16 cellular contexts compared by ENCODE assay signal in genomic region chr1:22533244-22533643, GRCh38. TPM values are rescaled to one million over a fixed set of nuclear protein-coding genes. Genes with fewer than 3 reads are reported as not detected.
DNase-seq lines count a peak whose midpoint lies in the region; ATAC-seq lines count a peak whose summit lies in the region.
"Had no signal": no experiment of that assay in that cellular context is flagged by ENCODE, and none has a peak within 500 bp of the region (broad histone marks: within the 10 kb centered on the region; RNA-seq: fewer than 3 reads in every experiment).

No MANE protein-coding gene starts in this region.

- DNase-seq in NCI-H748 (lab: John Stamatoyannopoulos, UW; ENCODE audit: unreplicated experiment) (peak; percentile 60), NCI-H748 treated with DMSO at 0.1 percent for 48 hours (lab: John Stamatoyannopoulos, UW) (no peak), NCI-H1092 treated with DMSO at 0.1 percent for 48 hours (lab: John Stamatoyannopoulos, UW) (peak; percentile 94), SHP77 (lab: John Stamatoyannopoulos, UW) (peak; percentile 81 to 90), posterior vena cava (ENCODE audit: low spot score) (peak; percentile 36), GM03348 (ENCODE audit: low spot score) (no peak), RKO (ENCODE audit: low spot score) (no peak)
- DNase-seq: Caco-2, DMS79 treated with DMSO at 0.1 percent for 48 hours, NCI-H187, NCI-H526 had no signal

- ATAC-seq in HG03280 (IDR thresholded peaks at IDR 0.05; ENCODE audit: unreplicated experiment) = no peak
- ATAC-seq: HCT116 had no signal

- intact Hi-C loops in posterior vena cava (cut with DNase I) = loop anchor here in 1 of 2 donors (10.0 kb wide), 1 partner anchor 102 kb away; the partner anchor contains the start of gene C1QA

RNA-seq across cellular contexts. Expression of gene EPHA8, which starts 30.0 kb away (rescaled TPM):
- total RNA-seq in posterior vena cava = not detected
- total RNA-seq: A172, Caco-2, HT1080, Peyer's patch had no signal

Comparison
In these comparisons a context has a peak if more than half of its experiments do, and no peak if none do; other contexts are left out.
1. DNase-seq: peak in NCI-H748 (single experiment), NCI-H1092 treated with DMSO at 0.1 percent for 48 hours (single experiment), SHP77 (2 of 2) and posterior vena cava (single experiment); none in NCI-H748 treated with DMSO at 0.1 percent for 48 hours (single experiment), GM03348 (single experiment) and RKO (single experiment).